In the genomic region with DNA sequence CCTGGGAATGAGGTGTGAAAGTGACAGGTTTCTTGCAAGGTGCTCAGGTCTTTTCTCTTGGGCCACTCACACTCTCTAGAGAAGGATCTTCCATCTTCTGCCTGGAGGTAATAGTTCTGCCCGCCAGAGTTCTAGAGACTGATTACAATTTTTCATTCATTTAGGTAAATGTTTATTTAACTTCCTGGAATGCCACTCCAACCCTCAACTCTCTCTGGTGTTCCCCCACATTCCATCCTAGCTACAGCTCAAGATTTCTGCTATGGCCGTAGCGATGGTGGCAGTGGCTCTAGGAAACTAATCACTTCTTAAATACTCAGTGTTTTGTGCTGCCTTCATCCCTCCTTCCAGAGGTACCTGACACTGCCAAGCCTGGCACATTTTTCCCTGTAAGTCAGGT, we compare ENCODE assay signal across 21 cellular contexts.
"Had no signal": no experiment of that assay in that cellular context is flagged by ENCODE, and none has a peak within 500 bp of the region (broad histone marks: within the 10 kb centered on the region; RNA-seq: fewer than 3 reads in every experiment).

No MANE protein-coding gene starts in this region.

- DNase-seq: IMR-90, Karpas-422, KG1, MG63, NCI-H1092 treated with DMSO at 0.1 percent for 48 hours, NCI-H1436, NCI-H187, NCI-H2029, NCI-H2081 treated with DMSO at 0.1 percent for 48 hours, NCI-H2171, NCI-H226, NCI-H446, NCI-H510A, NCI-H524 treated with DMSO at 0.1 percent for 48 hours, NCI-H69, NCI-H774, SHP77, SJCRH30 had no signal

- H3K4me3 ChIP-seq: MG63, SJCRH30 had no signal

- H3K27me3 ChIP-seq: MG63, SJCRH30 had no signal

- H3K36me3 ChIP-seq: MG63, SJCRH30 had no signal

- H3K9me3 ChIP-seq: MG63, SJCRH30 had no signal

- ATAC-seq: HepG2, SK-N-SH treated with all-trans-retinoic acid at 6 μM for 48 hours had no signal

- H3K27ac ChIP-seq: RWPE1, SJCRH30 had no signal
